In the genomic region with DNA sequence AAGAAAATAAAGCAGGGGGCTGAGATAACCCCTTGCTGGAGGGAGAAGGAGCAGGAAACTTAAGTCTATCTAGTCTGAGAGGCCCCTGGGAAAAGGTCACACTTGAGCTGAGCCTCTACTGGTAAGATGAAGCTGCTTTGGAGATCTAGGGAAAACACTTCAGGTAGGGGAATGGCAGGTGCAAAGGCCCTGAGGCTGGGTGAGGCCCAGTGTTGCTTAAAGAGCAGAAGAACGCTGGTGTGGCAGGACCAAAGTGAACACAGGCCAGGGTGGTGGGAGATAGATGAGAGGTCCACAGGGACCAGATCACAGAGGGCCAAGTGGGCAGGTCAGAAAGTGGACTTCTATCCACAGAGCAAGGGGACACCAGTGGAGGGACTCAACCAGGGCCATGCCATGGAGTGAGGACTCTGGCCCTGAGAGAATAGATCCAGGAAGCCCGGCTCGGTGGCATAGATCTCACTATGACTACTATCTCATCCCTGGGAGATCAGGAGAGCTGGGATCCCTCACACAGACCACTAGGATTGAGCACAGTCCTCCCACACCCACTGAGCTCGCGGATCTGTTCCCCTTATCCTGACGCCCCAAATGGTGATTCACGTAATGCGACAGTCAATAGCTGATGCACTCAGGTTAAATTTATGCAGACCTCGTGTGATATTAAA, we compare ENCODE assay signal across 16 cellular contexts. TPM values are rescaled to one million over a fixed set of nuclear protein-coding genes. Genes with fewer than 3 reads are reported as not detected.
DNase-seq lines count a peak whose midpoint lies in the region; ATAC-seq and TF ChIP-seq lines count a peak whose summit lies in the region.
"Had no signal": no experiment of that assay in that cellular context is flagged by ENCODE, and none has a peak within 500 bp of the region (broad histone marks: within the 10 kb centered on the region; RNA-seq: fewer than 3 reads in every experiment).

No MANE protein-coding gene starts in this region.

- no peak for TF ChIP-seq CTCF in natural killer cell (IDR thresholded peaks at IDR 0.05)
- TF ChIP-seq CTCF in hepatocyte (IDR thresholded peaks at IDR 0.05; ENCODE audit: poor library complexity) = no peak
- TF ChIP-seq CTCF in neural crest cell (conservative IDR thresholded peaks at IDR 0.05) = no peak

- H3K4me1 Mint-ChIP-seq in natural killer cell treated with Interleukin-12 subunit alpha and Interleukin-12 subunit beta and Interleukin-15 and Interleukin-18, amount 100 ng/mL, for 72 hours (ENCODE audit: low read depth in 2 of 2) = no peaks in the 10 kb centered on the region
- H3K4me1 Mint-ChIP-seq in natural killer cell (no peaks in the 10 kb centered on the region), neural crest cell (peaks cover 48% of the 10 kb centered on the region)
- H3K4me1 Mint-ChIP-seq: CD4-positive, CD25-positive, alpha-beta regulatory T cell had no signal

- H3K79me2 ChIP-seq in hepatocyte = no peaks in the 10 kb centered on the region

- no peaks in the 10 kb centered on the region for H3K9me3 Mint-ChIP-seq in natural killer cell treated with Interleukin-12 subunit alpha and Interleukin-12 subunit beta and Interleukin-15 and Interleukin-18, amount 100 ng/mL, for 72 hours
- H3K9me3 Mint-ChIP-seq in natural killer cell (no peaks in the 10 kb centered on the region), neural crest cell (no peaks in the 10 kb centered on the region)

- no peaks in the 10 kb centered on the region for H3K9me3 ChIP-seq in hepatocyte (ENCODE audit: low read depth)
- H3K9me3 ChIP-seq: BLaER1, HAP-1 had no signal

- no peak overlapping the region for H3K27ac Mint-ChIP-seq in natural killer cell treated with Interleukin-12 subunit alpha and Interleukin-12 subunit beta and Interleukin-15 and Interleukin-18, amount 100 ng/mL, for 72 hours
- H3K27ac Mint-ChIP-seq in natural killer cell = no peak overlapping the region
- H3K27ac Mint-ChIP-seq in neural crest cell (ENCODE audit: unreplicated experiment) = peak overlapping the region; percentile 40
- H3K27ac Mint-ChIP-seq: CD4-positive, CD25-positive, alpha-beta regulatory T cell had no signal

- no peak overlapping the region for H3K4me3 ChIP-seq in hepatocyte
- H3K4me3 ChIP-seq: BLaER1, HAP-1 had no signal

- H3K4me1 ChIP-seq in hepatocyte (ENCODE audit: insufficient read depth) = no peaks in the 10 kb centered on the region
- H3K4me1 ChIP-seq: HAP-1 had no signal

- H3K9me2 ChIP-seq in hepatocyte (replicated peaks; ENCODE audit: insufficient read depth) = no peaks in the 10 kb centered on the region

- H3K36me3 Mint-ChIP-seq in natural killer cell treated with Interleukin-12 subunit alpha and Interleukin-12 subunit beta and Interleukin-15 and Interleukin-18, amount 100 ng/mL, for 72 hours = no peaks in the 10 kb centered on the region
- H3K36me3 Mint-ChIP-seq in natural killer cell (no peaks in the 10 kb centered on the region), neural crest cell (ENCODE audit: low read depth) (no peaks in the 10 kb centered on the region)
- H3K36me3 Mint-ChIP-seq: CD4-positive, CD25-positive, alpha-beta regulatory T cell had no signal

- H3K27me3 ChIP-seq in hepatocyte = no peaks in the 10 kb centered on the region
- H3K27me3 ChIP-seq: BLaER1 had no signal

- H3K36me3 ChIP-seq in hepatocyte (replicated peaks; ENCODE audit: insufficient read depth, low read depth) = no peaks in the 10 kb centered on the region
- H3K36me3 ChIP-seq: BLaER1, HAP-1 had no signal

- H4K20me1 ChIP-seq in hepatocyte (ENCODE audit: insufficient read depth, poor library complexity, severe bottlenecking) = no peaks in the 10 kb centered on the region
- H4K20me1 ChIP-seq: BLaER1 had no signal

- peaks cover 0 to 2% of the 10 kb centered on the region in 2 donors for H3K27me3 Mint-ChIP-seq in natural killer cell treated with Interleukin-12 subunit alpha and Interleukin-12 subunit beta and Interleukin-15 and Interleukin-18, amount 100 ng/mL, for 72 hours
- H3K27me3 Mint-ChIP-seq in natural killer cell (ENCODE audit: low read depth in 2 of 2) = peaks cover 5 to 16% of the 10 kb centered on the region in 2 donors
- H3K27me3 Mint-ChIP-seq in neural crest cell (ENCODE audit: low read depth) = no peaks in the 10 kb centered on the region

- peak; percentile 23 for DNase-seq in natural killer cell treated with Interleukin-12 subunit alpha and Interleukin-12 subunit beta and Interleukin-15 and Interleukin-18, amount 100 ng/mL, for 72 hours (ENCODE audit: low spot score)
- DNase-seq in natural killer cell (no peak), hepatocyte (ENCODE audit: low spot score) (no peak), neural crest cell (ENCODE audit: low read depth, low spot score) (no peak), dermis blood vessel endothelial cell (no peak), CD1c-positive myeloid dendritic cell (ENCODE audit: extremely low spot score) (no peak), NCI-H187 treated with DMSO at 0.1 percent for 48 hours (lab: John Stamatoyannopoulos, UW) (no peak), DMS53 treated with DMSO at 0.1 percent for 48 hours (lab: John Stamatoyannopoulos, UW; ENCODE audit: unreplicated experiment) (no peak)
- DNase-seq: 8988T; AML-193; CD4-positive, CD25-positive, alpha-beta regulatory T cell; DND-41; GDM1; GOT3 had no signal

- no peak overlapping the region for H3K4me2 ChIP-seq in hepatocyte
- H3K4me2 ChIP-seq: BLaER1 had no signal

- H2AFZ ChIP-seq in hepatocyte = no peak overlapping the region

- 86% methylated on average over 9 of the region's 9 CpGs for WGBS in hepatocyte (ENCODE audit: low lambda C conversion rate, missing lambda C conversion rate)

- ATAC-seq in natural killer cell treated with Interleukin-12 subunit alpha and Interleukin-12 subunit beta and Interleukin-15 and Interleukin-18, amount 100 ng/mL, for 72 hours = no peak
- no peak for ATAC-seq in natural killer cell

- intact Hi-C loops in natural killer cell (cut with micrococcal nuclease) = no loop called here

- H3K4me3 Mint-ChIP-seq in natural killer cell treated with Interleukin-12 subunit alpha and Interleukin-12 subunit beta and Interleukin-15 and Interleukin-18, amount 100 ng/mL, for 72 hours = no peak overlapping the region
- H3K4me3 Mint-ChIP-seq in natural killer cell = no peak overlapping the region
- no peak overlapping the region for H3K4me3 Mint-ChIP-seq in neural crest cell
- H3K4me3 Mint-ChIP-seq: CD4-positive, CD25-positive, alpha-beta regulatory T cell had no signal

- peak overlapping the region; percentile 47 for H3K27ac ChIP-seq in hepatocyte
- H3K27ac ChIP-seq: BLaER1 had no signal

RNA-seq across cellular contexts. Expression of gene NEURL1B, which starts 17.6 kb away (rescaled TPM):
- total RNA-seq in natural killer cell treated with Interleukin-12 subunit alpha and Interleukin-12 subunit beta and Interleukin-15 and Interleukin-18, amount 100 ng/mL, for 72 hours = under 1 TPM; 0.14 to 0.36 TPM
- total RNA-seq in natural killer cell = under 1 TPM; 0.28 to 0.54 (median 0.45) TPM
- total RNA-seq in hepatocyte = 3.9 and 5.8 TPM in 2 replicates
- polyA plus RNA-seq in hepatocyte = 0.65 and 1.00 TPM in 2 replicates
- total RNA-seq in neural crest cell = 5.7 and 6.1 TPM in 2 replicates
- 6.9 and 26.0 TPM in 2 replicates for total RNA-seq in dermis blood vessel endothelial cell
- polyA plus RNA-seq: CD4-positive, CD25-positive, alpha-beta regulatory T cell had no signal
